16 cellular contexts compared by ENCODE assay signal in genomic region chr12:53942467-53942997, GRCh38. TPM values are rescaled to one million over a fixed set of nuclear protein-coding genes. Genes with fewer than 3 reads are reported as not detected.
A peak's percentile ranks its signal among the peaks of the same experiment; 100 is the strongest.
DNase-seq lines count a peak whose midpoint lies in the region; FAIRE-seq and TF ChIP-seq lines count a peak whose summit lies in the region.
"Had no signal": no experiment of that assay in that cellular context is flagged by ENCODE, and none has a peak within 500 bp of the region (broad histone marks: within the 10 kb centered on the region; RNA-seq: fewer than 3 reads in every experiment).

No MANE protein-coding gene starts in this region.

- in situ Hi-C loops in mammary epithelial cell (cut with MboI; ENCODE audit: low sequenced_read_pairs in 2 of 2) = loop anchor here (10.0 to 25.0 kb wide), 2 partner anchors 148 to 180 kb away; partner anchors contain the start of gene CISTR (in 1 of the 2)

- H3K4me3 ChIP-seq in mammary epithelial cell (replicated peaks in 1 of 3; ENCODE audit: insufficient read depth in 1 of 3, low read depth in 2 of 3, low read length in 3 of 3) (no peak overlapping the region), breast epithelium (no peak overlapping the region), keratinocyte (ENCODE audit: control insufficient read depth in 2 of 3, extremely low read depth in 1 of 3, insufficient read depth in 2 of 3, low read depth in 1 of 3, low read length in 3 of 3) (no peak overlapping the region)
- H3K4me3 ChIP-seq: BLaER1 treated with 17β-estradiol and CSF1 and Interleukin-3, amounts not matched to agents 10 nM and 100 nM had no signal

- no peak overlapping the region for H3K14ac ChIP-seq in H9 (ENCODE audit: insufficient read depth, low read length)

- peaks cover 15% of the 10 kb centered on the region for H3K4me1 ChIP-seq in mammary epithelial cell (ENCODE audit: insufficient read depth, low read length)
- no peaks in the 10 kb centered on the region for H3K4me1 ChIP-seq in breast epithelium
- peaks cover 18% of the 10 kb centered on the region for H3K4me1 ChIP-seq in keratinocyte (ENCODE audit: control insufficient read depth, extremely low read depth, insufficient read depth, low read length)
- no peaks in the 10 kb centered on the region for H3K4me1 ChIP-seq in H9 (ENCODE audit: insufficient read depth, low read length)
- H3K4me1 ChIP-seq: BLaER1 treated with 17β-estradiol and CSF1 and Interleukin-3, amounts not matched to agents 10 nM and 100 nM had no signal

- H3K9me3 ChIP-seq in mammary epithelial cell (replicated peaks; ENCODE audit: insufficient read depth, low read length) (no peaks in the 10 kb centered on the region), breast epithelium (no peaks in the 10 kb centered on the region), keratinocyte (ENCODE audit: control insufficient read depth, low read depth, low read length) (no peaks in the 10 kb centered on the region), H9 (ENCODE audit: control insufficient read depth, low read depth, low read length) (no peaks in the 10 kb centered on the region)

- H3K18ac ChIP-seq in H9 (ENCODE audit: insufficient read length, low read depth, low read length) = no peak overlapping the region

- peak overlapping the region; percentile 51 for H3K4me2 ChIP-seq in mammary epithelial cell (ENCODE audit: insufficient read depth, low read depth, low read length)
- no peak overlapping the region for H3K4me2 ChIP-seq in keratinocyte (ENCODE audit: control insufficient read depth, extremely low read depth, insufficient read depth, low read depth, low read length)
- no peak overlapping the region for H3K4me2 ChIP-seq in H9 (ENCODE audit: insufficient read depth, insufficient read length, low read length)
- H3K4me2 ChIP-seq: BLaER1 treated with 17β-estradiol and CSF1 and Interleukin-3, amounts not matched to agents 10 nM and 100 nM had no signal

- H4K20me1 ChIP-seq in mammary epithelial cell (ENCODE audit: insufficient read depth, low read length) (no peaks in the 10 kb centered on the region), keratinocyte (ENCODE audit: control insufficient read depth, extremely low read depth, insufficient read depth, low read length) (no peaks in the 10 kb centered on the region), H9 (ENCODE audit: control insufficient read depth, insufficient read depth, insufficient read length) (no peaks in the 10 kb centered on the region)

- peaks cover 0 to 4% of the 10 kb centered on the region in 2 experiments; a peak in 4 of 5 replicates for H3K9me3 Mint-ChIP-seq in H9
- H3K9me3 Mint-ChIP-seq in activated naive CD8-positive, alpha-beta T cell treated with anti-CD3 and anti-CD28 coated beads for 36 hours = no peaks in the 10 kb centered on the region

- no peak overlapping the region for H2BK5ac ChIP-seq in H9 (ENCODE audit: insufficient read length, low read length)

- H3K79me2 ChIP-seq in mammary epithelial cell (ENCODE audit: insufficient read depth, low read length) (peaks cover 60% of the 10 kb centered on the region), keratinocyte (ENCODE audit: control insufficient read depth, insufficient read depth, low read length) (peaks cover 20% of the 10 kb centered on the region), H9 (ENCODE audit: insufficient read depth, low read length) (no peaks in the 10 kb centered on the region)

- H3K27me3 ChIP-seq in mammary epithelial cell (ENCODE audit: insufficient read depth, low read length) (no peaks in the 10 kb centered on the region), breast epithelium (peaks cover 19 to 96% of the 10 kb centered on the region in 2 donors), keratinocyte (ENCODE audit: control insufficient read depth, extremely low read depth, insufficient read depth, low read length) (peaks cover 2% of the 10 kb centered on the region), H9 (ENCODE audit: insufficient read depth, low read length) (peaks cover 91% of the 10 kb centered on the region)

- TF ChIP-seq CTCF in mammary epithelial cell (conservative IDR thresholded peaks at IDR 0.05 in 1 of 2, IDR thresholded peaks at IDR 0.05 in 1 of 2; ENCODE audit: extremely low read depth in 1 of 2, insufficient read depth in 1 of 2, low read depth in 1 of 2, low read length in 2 of 2) = no peak
- no peak for TF ChIP-seq CTCF in breast epithelium (IDR thresholded peaks at IDR 0.05)
- no peak for TF ChIP-seq CTCF in keratinocyte (optimal IDR thresholded peaks at IDR 0.05 in 1 of 3, IDR thresholded peaks at IDR 0.05 in 1 of 3, conservative IDR thresholded peaks at IDR 0.05 in 1 of 3; ENCODE audit: extremely low read depth in 1 of 3, insufficient read depth in 2 of 3, low read length in 3 of 3)
- TF ChIP-seq CTCF in H9 (conservative IDR thresholded peaks at IDR 0.05) = no peak

- no peak overlapping the region for H3T11ph ChIP-seq in H9 (ENCODE audit: low read length)

- peaks cover 5% of the 10 kb centered on the region for H3K9me1 ChIP-seq in keratinocyte (ENCODE audit: control insufficient read depth, extremely low read depth, insufficient read depth, low read length)

- no peak overlapping the region for H3K23ac ChIP-seq in H9 (ENCODE audit: insufficient read length, low read depth, low read length)

- H2BK15ac ChIP-seq in H9 (ENCODE audit: low read depth, low read length) = no peak overlapping the region

- no peak overlapping the region for H2BK120ac ChIP-seq in H9 (ENCODE audit: low read depth, low read length, poor library complexity, severe bottlenecking)

- peaks cover 0 to 16% of the 10 kb centered on the region in 2 experiments; a peak in 3 of 4 replicates for H3K4me1 Mint-ChIP-seq in H9
- H3K4me1 Mint-ChIP-seq in activated naive CD8-positive, alpha-beta T cell treated with anti-CD3 and anti-CD28 coated beads for 36 hours = peaks cover 6% of the 10 kb centered on the region

- no peak overlapping the region for H3K56ac ChIP-seq in H9 (ENCODE audit: insufficient read length, low read depth, low read length)

- no peaks in the 10 kb centered on the region for H3K23me2 ChIP-seq in H9 (ENCODE audit: insufficient read length, low read depth, low read length, poor library complexity, severe bottlenecking)

- no peak overlapping the region for H3K27ac ChIP-seq in mammary epithelial cell (ENCODE audit: insufficient read depth, low read depth, low read length)
- no peak overlapping the region for H3K27ac ChIP-seq in breast epithelium
- H3K27ac ChIP-seq in keratinocyte (ENCODE audit: control insufficient read depth, insufficient read depth, low read length) = no peak overlapping the region
- H3K27ac ChIP-seq in H9 (ENCODE audit: insufficient read length, low read depth, low read length) = no peak overlapping the region
- H3K27ac ChIP-seq: 22Rv1; BLaER1 treated with 17β-estradiol and CSF1 and Interleukin-3, amounts not matched to agents 10 nM and 100 nM had no signal

- BruUV-seq in mammary epithelial cell (replicated peaks; lab: Mats Ljungman, UMichigan) = no TSS peak

- no peak overlapping the region for H4K5ac ChIP-seq in H9 (ENCODE audit: insufficient read length, low read depth, low read length)

- H2BK12ac ChIP-seq in H9 (ENCODE audit: insufficient read length, low read depth, low read length) = no peak overlapping the region

- dilution Hi-C loops in mammary epithelial cell (cut with HindIII; ENCODE audit: low sequenced_read_pairs) (loop anchor here (5.0 kb wide), 1 partner anchor 80 kb away; no protein-coding TSS in a partner anchor), keratinocyte (cut with MboI; ENCODE audit: extremely low pct_ligation_motif_present, low sequenced_read_pairs) (loop anchor here (25.0 kb wide), 1 partner anchor 180 kb away; the partner anchor contains the start of gene CISTR)

- H3K36me3 Mint-ChIP-seq in H9 (ENCODE audit: insufficient read depth in 1 of 3, low read depth in 3 of 3) = no peaks in the 10 kb centered on the region
- H3K36me3 Mint-ChIP-seq in activated naive CD8-positive, alpha-beta T cell treated with anti-CD3 and anti-CD28 coated beads for 36 hours = no peaks in the 10 kb centered on the region
- H3K36me3 Mint-ChIP-seq: CD4-positive, CD25-positive, alpha-beta regulatory T cell had no signal

- H4K8ac ChIP-seq in H9 (replicated peaks; ENCODE audit: insufficient read length, low read depth, low read length) = no peak overlapping the region

- DNase-seq in mammary epithelial cell (no peak), breast epithelium (ENCODE audit: low spot score in 2 of 2) (no peak), ecto neural progenitor cell (ENCODE audit: low spot score) (peak; percentile 24), keratinocyte (ENCODE audit: low read depth, low spot score) (no peak), H9 (no peak), SW480 (ENCODE audit: low spot score) (no peak)
- DNase-seq in central memory CD4-positive, alpha-beta T cell = no peak
- no peak for DNase-seq in activated naive CD8-positive, alpha-beta T cell treated with anti-CD3 and anti-CD28 coated beads for 36 hours
- DNase-seq: ACHN; CD4-positive, CD25-positive, alpha-beta regulatory T cell; DMS53 had no signal

- CTCF ChIA-PET in mammary epithelial cell (lab: Charles Lee; ENCODE audit: low non-redundant PET) = no interaction called here

- no peaks in the 10 kb centered on the region for H3K79me1 ChIP-seq in H9 (ENCODE audit: insufficient read depth, low read depth, low read length, poor library complexity, severe bottlenecking)

- H4K91ac ChIP-seq in H9 (ENCODE audit: insufficient read length, low read depth, low read length) = no peak overlapping the region

- intact Hi-C loops in mammary epithelial cell (cut with micrococcal nuclease) = no loop called here
- intact Hi-C loops in breast epithelium (cut with DNase I; ENCODE audit: low total_unique reads) = no loop called here

- FAIRE-seq in keratinocyte (lab: Jason Lieb, UNC) = peak; percentile 13
- FAIRE-seq: H54, HepG2, HTR-8/SVneo had no signal

- no peak overlapping the region for H2AFZ ChIP-seq in mammary epithelial cell (ENCODE audit: low read depth, low read length)
- no peak overlapping the region for H2AFZ ChIP-seq in keratinocyte (ENCODE audit: control insufficient read depth, low read length)
- no peak overlapping the region for H2AFZ ChIP-seq in H9 (ENCODE audit: low read length)

- WGBS in mammary epithelial cell (ENCODE audit: low coverage, missing lambda C conversion rate) = 100% methylated on average over 1 of the region's 2 CpGs
- WGBS in H9 (ENCODE audit: extremely low coverage, insufficient read length, low lambda C conversion rate) = no CpG with 5 or more reads among the region's 2 CpGs

- H3K27ac Mint-ChIP-seq in H9 = no peak overlapping the region
- no peak overlapping the region for H3K27ac Mint-ChIP-seq in activated naive CD8-positive, alpha-beta T cell treated with anti-CD3 and anti-CD28 coated beads for 36 hours
- H3K27ac Mint-ChIP-seq: CD4-positive, CD25-positive, alpha-beta regulatory T cell had no signal

- H3K4me3 Mint-ChIP-seq in H9 = no peak overlapping the region
- H3K4me3 Mint-ChIP-seq in activated naive CD8-positive, alpha-beta T cell treated with anti-CD3 and anti-CD28 coated beads for 36 hours = no peak overlapping the region
- H3K4me3 Mint-ChIP-seq: CD4-positive, CD25-positive, alpha-beta regulatory T cell had no signal

- no peak overlapping the region for H2AK5ac ChIP-seq in H9 (ENCODE audit: insufficient read length, low read length)

- no peak overlapping the region for H3K4ac ChIP-seq in H9 (ENCODE audit: low read depth, low read length)

- H3K9ac ChIP-seq in mammary epithelial cell (ENCODE audit: insufficient read depth, low read length) (no peak overlapping the region), keratinocyte (ENCODE audit: control insufficient read depth, extremely low read depth, insufficient read depth, low read length) (no peak overlapping the region), H9 (ENCODE audit: extremely low read depth, insufficient read length, low read length) (no peak overlapping the region)
- H3K9ac ChIP-seq: BLaER1 treated with 17β-estradiol and CSF1 and Interleukin-3, amounts not matched to agents 10 nM and 100 nM had no signal

- H3K36me3 ChIP-seq in mammary epithelial cell (ENCODE audit: insufficient read depth, low read length) (no peaks in the 10 kb centered on the region), breast epithelium (no peaks in the 10 kb centered on the region), keratinocyte (ENCODE audit: control insufficient read depth in 2 of 2, extremely low read depth in 1 of 2, insufficient read depth in 2 of 2, low read length in 2 of 2) (peaks cover 6 to 11% of the 10 kb centered on the region in 2 experiments)
- H3K36me3 ChIP-seq: BLaER1 treated with 17β-estradiol and CSF1 and Interleukin-3, amounts not matched to agents 10 nM and 100 nM had no signal

- peaks cover 98% of the 10 kb centered on the region for H3K27me3 Mint-ChIP-seq in H9 (ENCODE audit: low read depth)
- H3K27me3 Mint-ChIP-seq in activated naive CD8-positive, alpha-beta T cell treated with anti-CD3 and anti-CD28 coated beads for 36 hours = peaks cover 94% of the 10 kb centered on the region

- H2BK20ac ChIP-seq in H9 (ENCODE audit: low read depth, low read length, poor library complexity, severe bottlenecking) = no peak overlapping the region

- no peak for TF ChIP-seq POLR2A in breast epithelium (IDR thresholded peaks at IDR 0.05)

RNA-seq across cellular contexts. Expression of gene HOXC13, which starts 3.9 kb away (rescaled TPM):
- total RNA-seq in mammary epithelial cell = 10 to 100 TPM; 10.2 to 15.7 TPM
- 9.1 TPM for polyA plus RNA-seq in mammary epithelial cell
- polyA minus RNA-seq in mammary epithelial cell = 18.3 TPM
- 1 to 10 TPM in 1 of 3 donors, under 1 TPM in 1, not detected in 1; 0.98 to 1.0 TPM for total RNA-seq in breast epithelium
- polyA plus RNA-seq in keratinocyte = 4.8 to 5.6 TPM (median 5.2 TPM) in 3 replicates
- polyA plus RNA-seq in keratinocyte (2011; ENCODE audit: low read depth) = 2.3 TPM
- 5.5 and 5.8 TPM in 2 replicates for polyA plus RNA-seq in keratinocyte (2011; cell fraction: cytosol; rRNA removed)
- polyA plus RNA-seq in keratinocyte (2011; cell fraction: nucleus; rRNA removed) = 4.3 and 7.0 TPM in 2 replicates
- polyA plus RNA-seq in keratinocyte (2012; ENCODE audit: low replicate concordance) = 7.2 and 8.7 TPM in 2 replicates
- 2.5 to 6.2 TPM (median 3.9 TPM) in 3 replicates for polyA minus RNA-seq in keratinocyte
- polyA minus RNA-seq in keratinocyte (2011; cell fraction: cytosol; rRNA and poly(A)+ RNA removed) = 5.8 TPM
- polyA minus RNA-seq in keratinocyte (2011; cell fraction: nucleus; rRNA and poly(A)+ RNA removed) = 2.6 and 3.3 TPM in 2 replicates
- total RNA-seq in H9 (2021) = 0.11 TPM in 1 of 2 replicates, not detected in the other
- total RNA-seq in activated naive CD8-positive, alpha-beta T cell treated with anti-CD3 and anti-CD28 coated beads for 36 hours = not detected
- total RNA-seq: CD4-positive, CD25-positive, alpha-beta regulatory T cell had no signal
- polyA plus RNA-seq: CD4-positive, CD25-positive, alpha-beta regulatory T cell; HepG2 had no signal

RNA-seq across cellular contexts. Expression of gene HOXC12, which starts 12.2 kb away (rescaled TPM):
- total RNA-seq in mammary epithelial cell = under 1 TPM in 1 of 2 donors, not detected in 1; under 0.01 TPM
- polyA plus RNA-seq in mammary epithelial cell = 0.05 TPM
- not detected for polyA minus RNA-seq in mammary epithelial cell
- under 1 TPM in 1 of 3 donors, not detected in 2; 0.15 TPM for total RNA-seq in breast epithelium
- polyA plus RNA-seq in keratinocyte = 0.35 to 1.2 TPM (median 0.47 TPM) in 3 replicates
- 0.34 TPM for polyA plus RNA-seq in keratinocyte (2011; ENCODE audit: low read depth)
- 0.43 and 0.44 TPM in 2 replicates for polyA plus RNA-seq in keratinocyte (2011; cell fraction: cytosol; rRNA removed)
- polyA plus RNA-seq in keratinocyte (2011; cell fraction: nucleus; rRNA removed) = 0.42 and 0.69 TPM in 2 replicates
- 1.0 and 1.2 TPM in 2 replicates for polyA plus RNA-seq in keratinocyte (2012; ENCODE audit: low replicate concordance)
- polyA minus RNA-seq in keratinocyte = 0.53 to 1.1 TPM (median 0.61 TPM) in 3 replicates
- 0.58 TPM for polyA minus RNA-seq in keratinocyte (2011; cell fraction: cytosol; rRNA and poly(A)+ RNA removed)
- 0.21 and 0.78 TPM in 2 replicates for polyA minus RNA-seq in keratinocyte (2011; cell fraction: nucleus; rRNA and poly(A)+ RNA removed)
- total RNA-seq in H9 (2021) = not detected in 2 replicates
- not detected for total RNA-seq in activated naive CD8-positive, alpha-beta T cell treated with anti-CD3 and anti-CD28 coated beads for 36 hours
- total RNA-seq: CD4-positive, CD25-positive, alpha-beta regulatory T cell; HepG2 had no signal
- polyA plus RNA-seq: CD4-positive, CD25-positive, alpha-beta regulatory T cell; HepG2 had no signal

RNA-seq across cellular contexts. Expression of gene HOXC11, which starts 30.4 kb away (rescaled TPM):
- total RNA-seq in mammary epithelial cell (1 to 10 TPM in 1 of 2 donors, not detected in 1; 1.5 TPM), breast epithelium (under 1 TPM in 1 of 3 donors, not detected in 2; 0.29 TPM), H9 (2021) (not detected in 2 replicates)
- polyA plus RNA-seq in mammary epithelial cell (0.22 TPM), keratinocyte (1.2 to 2.4 TPM (median 1.6 TPM) in 3 replicates)
- polyA minus RNA-seq in mammary epithelial cell (not detected), keratinocyte (1.2 to 2.3 TPM (median 1.3 TPM) in 3 replicates)
- polyA plus RNA-seq in keratinocyte (2011; ENCODE audit: low read depth) = 1.1 TPM
- 0.92 and 1.9 TPM in 2 replicates for polyA plus RNA-seq in keratinocyte (2011; cell fraction: cytosol; rRNA removed)
- polyA plus RNA-seq in keratinocyte (2011; cell fraction: nucleus; rRNA removed) = 3.5 and 5.5 TPM in 2 replicates
- polyA plus RNA-seq in keratinocyte (2012; ENCODE audit: low replicate concordance) = 5.1 and 6.3 TPM in 2 replicates
- 2.3 TPM for polyA minus RNA-seq in keratinocyte (2011; cell fraction: cytosol; rRNA and poly(A)+ RNA removed)
- 1.6 and 2.2 TPM in 2 replicates for polyA minus RNA-seq in keratinocyte (2011; cell fraction: nucleus; rRNA and poly(A)+ RNA removed)
- not detected for total RNA-seq in activated naive CD8-positive, alpha-beta T cell treated with anti-CD3 and anti-CD28 coated beads for 36 hours
- total RNA-seq: CD4-positive, CD25-positive, alpha-beta regulatory T cell; HepG2 had no signal
- polyA plus RNA-seq: CD4-positive, CD25-positive, alpha-beta regulatory T cell; HepG2 had no signal

RNA-seq across cellular contexts. Expression of gene HOTAIR, which starts 32.2 kb away (rescaled TPM):
- total RNA-seq in mammary epithelial cell = under 1 TPM in 1 of 2 donors, not detected in 1; 0.67 TPM
- 0.33 TPM for polyA plus RNA-seq in mammary epithelial cell
- polyA minus RNA-seq in mammary epithelial cell = not detected
- total RNA-seq in breast epithelium = 1 to 10 TPM in 1 of 3 donors, under 1 TPM in 1, not detected in 1; 0.73 to 1.3 TPM
- polyA plus RNA-seq in keratinocyte = 2.5 to 4.0 TPM (median 2.9 TPM) in 3 replicates
- 3.5 TPM for polyA plus RNA-seq in keratinocyte (2011; ENCODE audit: low read depth)
- polyA plus RNA-seq in keratinocyte (2011; cell fraction: cytosol; rRNA removed) = 2.4 and 2.8 TPM in 2 replicates
- polyA plus RNA-seq in keratinocyte (2011; cell fraction: nucleus; rRNA removed) = 7.6 and 8.3 TPM in 2 replicates
- 1.2 and 3.3 TPM in 2 replicates for polyA plus RNA-seq in keratinocyte (2012; ENCODE audit: low replicate concordance)
- 0.22 to 0.92 TPM (median 0.56 TPM) in 3 replicates for polyA minus RNA-seq in keratinocyte
- 0.96 TPM for polyA minus RNA-seq in keratinocyte (2011; cell fraction: cytosol; rRNA and poly(A)+ RNA removed)
- polyA minus RNA-seq in keratinocyte (2011; cell fraction: nucleus; rRNA and poly(A)+ RNA removed) = 0.53 and 0.85 TPM in 2 replicates
- not detected in 2 replicates for total RNA-seq in H9 (2021)
- total RNA-seq in activated naive CD8-positive, alpha-beta T cell treated with anti-CD3 and anti-CD28 coated beads for 36 hours = not detected
- total RNA-seq: CD4-positive, CD25-positive, alpha-beta regulatory T cell; HepG2 had no signal
- polyA plus RNA-seq: CD4-positive, CD25-positive, alpha-beta regulatory T cell; HepG2 had no signal

RNA-seq across cellular contexts. Expression of gene HOXC10, which starts 42.4 kb away (rescaled TPM):
- total RNA-seq in mammary epithelial cell = 1 to 10 TPM; 3.3 to 3.8 TPM
- 0.83 TPM for polyA plus RNA-seq in mammary epithelial cell
- 1.2 TPM for polyA minus RNA-seq in mammary epithelial cell
- total RNA-seq in breast epithelium = 10 to 100 TPM in 1 of 3 donors, 1 to 10 TPM in 2; 2.0 to 10.9 (median 4.3) TPM
- polyA plus RNA-seq in keratinocyte = 7.3 to 33.1 TPM (median 14.1 TPM) in 3 replicates
- 19.6 TPM for polyA plus RNA-seq in keratinocyte (2011; ENCODE audit: low read depth)
- 24.3 and 25.3 TPM in 2 replicates for polyA plus RNA-seq in keratinocyte (2011; cell fraction: cytosol; rRNA removed)
- polyA plus RNA-seq in keratinocyte (2011; cell fraction: nucleus; rRNA removed) = 11.5 and 14.8 TPM in 2 replicates
- polyA plus RNA-seq in keratinocyte (2012; ENCODE audit: low replicate concordance) = 26.1 and 26.3 TPM in 2 replicates
- polyA minus RNA-seq in keratinocyte = 5.1 to 26.1 TPM (median 7.3 TPM) in 3 replicates
- polyA minus RNA-seq in keratinocyte (2011; cell fraction: cytosol; rRNA and poly(A)+ RNA removed) = 21.1 TPM
- polyA minus RNA-seq in keratinocyte (2011; cell fraction: nucleus; rRNA and poly(A)+ RNA removed) = 4.0 and 6.6 TPM in 2 replicates
- not detected in 2 replicates for total RNA-seq in H9 (2021)
- not detected for total RNA-seq in activated naive CD8-positive, alpha-beta T cell treated with anti-CD3 and anti-CD28 coated beads for 36 hours
- total RNA-seq: CD4-positive, CD25-positive, alpha-beta regulatory T cell; HepG2 had no signal
- polyA plus RNA-seq: CD4-positive, CD25-positive, alpha-beta regulatory T cell; HepG2 had no signal

Comparison
In these comparisons a context has a peak if more than half of its experiments do, and no peak if none do; other contexts are left out.
1. RNA of gene HOXC13, which starts 3.9 kb away (total RNA-seq): 10.2 to 15.7 TPM in mammary epithelial cell; 0.98 to 1.0 TPM in breast epithelium, 0.11 TPM in H9 and not detected in activated naive CD8-positive, alpha-beta T cell treated with anti-CD3 and anti-CD28 coated beads for 36 hours; every median in the first group is over 4 times any median in the second.